Comparison of ENCODE assay signal across 31 cellular contexts in genomic region chr12:28349196-28349595, GRCh38.
"Had no signal": no experiment of that assay in that cellular context is flagged by ENCODE, and none has a peak within 500 bp of the region (broad histone marks: within the 10 kb centered on the region; RNA-seq: fewer than 3 reads in every experiment).

No MANE protein-coding gene starts in this region.

- H3K4me1 ChIP-seq: ascending aorta, body of pancreas, breast epithelium had no signal

- ATAC-seq: activated naive CD4-positive, alpha-beta T cell treated with anti-CD3 and anti-CD28 coated beads, Interleukin-2, amount 50 U/mL, for 72 hours; activated naive CD8-positive, alpha-beta T cell treated with anti-CD3 and anti-CD28 coated beads, Interleukin-2, amount 50 U/mL, for 24 hours; activated T-cell treated with anti-CD3 and anti-CD28 coated beads, Interleukin-2, amount 50 U/mL, for 4 hours; activated T-cell treated with anti-CD3 and anti-CD28 coated beads, Interleukin-2, amount 50 U/mL, for 72 hours; activated T-helper 17 cell treated with anti-CD3 and anti-CD28 coated beads, Interleukin-2, amount 50 U/mL, for 72 hours; body of pancreas had no signal

- DNase-seq: activated effector memory CD4-positive, alpha-beta T cell treated with anti-CD3 and anti-CD28 coated beads, Interleukin-2, amount 50 U/mL, for 16 hours; activated effector memory CD4-positive, alpha-beta T cell treated with Interleukin-2 at 50 U/mL for 16 hours; activated gamma-delta T cell; activated gamma-delta T cell treated with Interleukin-2 at 50 U/mL for 16 hours; activated naive CD4-positive, alpha-beta T cell; activated naive CD4-positive, alpha-beta T cell treated with anti-CD3 and anti-CD28 coated beads for 36 hours; activated naive CD4-positive, alpha-beta T cell treated with anti-CD3 and anti-CD28 coated beads, Interleukin-2, amount 10 ng/mL, durations not matched to agents 7 days and 5 days; activated naive CD4-positive, alpha-beta T cell treated with anti-CD3 and anti-CD28 coated beads, Interleukin-2, amount 50 U/mL, for 16 hours; activated naive CD4-positive, alpha-beta T cell treated with Interleukin-2 at 50 U/mL for 16 hours; activated naive CD8-positive, alpha-beta T cell treated with anti-CD3 and anti-CD28 coated beads for 36 hours; activated naive CD8-positive, alpha-beta T cell treated with anti-CD3 and anti-CD28 coated beads, Interleukin-2, amount 10 ng/mL, durations not matched to agents 7 days and 5 days; activated naive CD8-positive, alpha-beta T cell treated with anti-CD3 and anti-CD28 coated beads, Interleukin-2, amount 50 U/mL, for 24 hours; activated T-cell treated with anti-CD3 and anti-CD28 coated beads, Interleukin-2, amount 50 U/mL, for 1 hour; activated T-cell treated with anti-CD3 and anti-CD28 coated beads, Interleukin-2, amount 50 U/mL, for 24 hours; activated T-cell treated with anti-CD3 and anti-CD28 coated beads, Interleukin-2, amount 50 U/mL, for 4 hours; activated T-cell treated with anti-CD3 and anti-CD28 coated beads, Interleukin-2, amount 50 U/mL, for 48 hours; activated T-cell treated with anti-CD3 and anti-CD28 coated beads, Interleukin-2, amount 50 U/mL, for 72 hours; adrenal gland; amniotic stem cell; amygdala; anterior cingulate cortex; body of pancreas; brain microvascular endothelial cell; caudate nucleus; central memory CD4-positive, alpha-beta T cell; cerebellar nuclear complex had no signal

- H3K36me3 ChIP-seq: adrenal gland, brain microvascular endothelial cell, breast epithelium, cardiac muscle cell had no signal

- H3K27ac ChIP-seq: adrenal gland, ascending aorta, body of pancreas, brain microvascular endothelial cell, breast epithelium, cardiac muscle cell had no signal

- H3K27me3 ChIP-seq: adrenal gland, ascending aorta, body of pancreas, brain microvascular endothelial cell, breast epithelium, cardiac muscle cell had no signal

- H3K9me3 ChIP-seq: adrenal gland, body of pancreas had no signal

- H3K4me3 ChIP-seq: adrenal gland, ascending aorta, body of pancreas, breast epithelium, cardiac muscle cell had no signal
